In the genomic region with DNA sequence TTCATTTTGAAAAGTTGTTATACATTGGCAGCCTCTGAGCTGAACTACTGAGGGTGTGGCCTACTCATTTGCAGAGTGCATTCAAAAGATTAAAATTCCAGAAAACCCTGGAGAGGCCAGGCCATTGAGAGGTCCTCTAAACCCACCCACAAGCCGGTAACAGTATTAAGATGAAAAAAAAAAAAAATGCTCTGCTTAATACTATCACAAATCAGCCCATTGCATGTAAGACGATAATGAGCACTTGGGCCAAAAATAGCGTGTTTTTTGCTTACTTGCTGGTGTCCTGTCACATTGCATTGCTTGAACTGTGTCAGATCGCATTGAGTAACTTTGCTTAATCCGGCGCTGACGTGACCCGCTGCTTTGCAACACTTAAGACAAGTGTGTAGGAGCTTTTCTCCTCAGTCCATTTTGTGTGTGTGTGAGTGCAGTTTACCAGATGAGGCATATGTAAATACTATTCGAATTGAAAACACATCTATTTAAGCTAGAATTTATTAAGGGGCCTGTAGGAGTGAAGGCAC, we compare ENCODE assay signal across 15 cellular contexts.
"Had no signal": no experiment of that assay in that cellular context is flagged by ENCODE, and none has a peak within 500 bp of the region (broad histone marks: within the 10 kb centered on the region; RNA-seq: fewer than 3 reads in every experiment).

No MANE protein-coding gene starts in this region.

- H3K27me3 ChIP-seq: brain microvascular endothelial cell, gastrocnemius medialis, heart left ventricle, thyroid gland had no signal

- H3K9me3 ChIP-seq: gastrocnemius medialis, heart left ventricle, lower lobe of right lung, thyroid gland had no signal

- H3K4me3 ChIP-seq: gastrocnemius medialis, heart left ventricle, lower lobe of right lung, thyroid gland had no signal

- H3K36me3 ChIP-seq: brain microvascular endothelial cell, gastrocnemius medialis, heart left ventricle, lower lobe of right lung, thyroid gland had no signal

- H3K27ac ChIP-seq: brain microvascular endothelial cell, gastrocnemius medialis, heart left ventricle, lower lobe of right lung, thyroid gland had no signal

- DNase-seq: activated CD4-positive, alpha-beta T cell treated with anti-CD3 and anti-CD28 coated beads, Interleukin-2, amount 10 ng/mL, durations not matched to agents 7 days and 5 days; activated CD8-positive, alpha-beta memory T cell treated with anti-CD3 and anti-CD28 coated beads, Interleukin-2, amount 50 U/mL, for 48 hours; activated gamma-delta T cell treated with Interleukin-2 at 50 U/mL for 16 hours; amniotic stem cell; brain microvascular endothelial cell; cerebellar nuclear complex; effector memory CD8-positive, alpha-beta T cell; gastrocnemius medialis; immature natural killer cell; lower lobe of right lung; occipital lobe; stimulated activated CD4-positive, alpha-beta T cell treated with anti-CD3 and anti-CD28 coated beads, Interleukin-4, amount 100 ng/mL, for 1 hour; stimulated activated naive B cell treated with anti-CD40 and anti-IgM and Interleukin-4, amounts not matched to agents 10 μg/mL and 1 μg/mL and 100 μg/mL, for 72 hours; thyroid gland had no signal

- H3K4me1 ChIP-seq: gastrocnemius medialis, lower lobe of right lung, thyroid gland had no signal

- ATAC-seq: effector memory CD8-positive, alpha-beta T cell; gastrocnemius medialis; lower lobe of right lung; stimulated activated naive B cell treated with anti-CD40 and anti-IgM and Interleukin-4, amounts not matched to agents 10 μg/mL and 1 μg/mL and 100 μg/mL, for 72 hours had no signal
